37 cellular contexts compared by ENCODE assay signal in genomic region chr12:130911933-130912332, GRCh38. TPM values are rescaled to one million over a fixed set of nuclear protein-coding genes. Genes with fewer than 3 reads are reported as not detected.
DNase-seq lines count a peak whose midpoint lies in the region; ATAC-seq, FAIRE-seq and TF ChIP-seq lines count a peak whose summit lies in the region.
"Had no signal": no experiment of that assay in that cellular context is flagged by ENCODE, and none has a peak within 500 bp of the region (broad histone marks: within the 10 kb centered on the region; RNA-seq: fewer than 3 reads in every experiment).

No MANE protein-coding gene starts in this region.

- H3K9ac ChIP-seq in K562 (ENCODE audit: insufficient read depth in 1 of 2, low read depth in 2 of 2, low read length in 2 of 2) (no peak overlapping the region), iPS-20b (ENCODE audit: low read depth, low read length) (no peak overlapping the region)
- H3K9ac ChIP-seq: BLaER1; BLaER1 treated with 17β-estradiol and CSF1 and Interleukin-3, amounts not matched to agents 10 nM and 100 nM had no signal

- H3K9me3 ChIP-seq in HEK293 (ENCODE audit: control insufficient read depth, insufficient read depth, low read depth, low read length), result no peaks in the 10 kb centered on the region
- no peaks in the 10 kb centered on the region; the same call in 1 of the 2 replicates for H3K9me3 ChIP-seq in K562 (replicated peaks; ENCODE audit: control insufficient read depth, insufficient read depth, low read depth, low read length)
- peaks cover 17% of the 10 kb centered on the region for H3K9me3 ChIP-seq in iPS-20b (ENCODE audit: insufficient read depth, low read depth, low read length)
- no peaks in the 10 kb centered on the region for H3K9me3 ChIP-seq in pancreas
- peaks cover 0 to 14% of the 10 kb centered on the region in 2 donors for H3K9me3 ChIP-seq in right atrium auricular region
- H3K9me3 ChIP-seq: BE2C had no signal

- H3K79me2 ChIP-seq in K562 (ENCODE audit: control insufficient read depth, insufficient read depth, low read length), result no peaks in the 10 kb centered on the region

- H3K4me3 ChIP-seq in HEK293 (ENCODE audit: low read depth, low read length), result no peak overlapping the region
- H3K4me3 ChIP-seq in K562, result no peak overlapping the region
- H3K4me3 ChIP-seq in iPS-20b (ENCODE audit: low read length), result peak overlapping the region; percentile 34; the same call in 1 of the 2 replicates
- no peak overlapping the region for H3K4me3 ChIP-seq in pancreas
- H3K4me3 ChIP-seq in right atrium auricular region, result no peak overlapping the region
- H3K4me3 ChIP-seq: A549; BLaER1; BLaER1 treated with 17β-estradiol and CSF1 and Interleukin-3, amounts not matched to agents 10 nM and 100 nM had no signal

- CTCF ChIA-PET in HEK293 (lab: Yijun Ruan, JAX) (interaction anchor here (0.7 kb wide), 1 partner anchor 73 kb away, joined by 3 read pairs; the partner anchor contains the start of gene STX2), K562 (lab: Yijun Ruan, JAX; ENCODE audit: low intra/inter-chr PET ratio) (no interaction called here)

- no peak for TF ChIP-seq EP300 in K562 (IDR thresholded peaks at IDR 0.05; ENCODE audit: low read length)

- H3K9me3 Mint-ChIP-seq in stimulated activated effector memory CD8-positive, alpha-beta T cell treated with anti-CD3 and anti-CD28 coated beads, Interleukin-12 subunit alpha, Interleukin-12 subunit beta, amount 100 ng/mL, for 72 hours, result peaks cover 15% of the 10 kb centered on the region

- H3K4me2 ChIP-seq in K562 (ENCODE audit: insufficient read depth, low read length), result no peak overlapping the region
- H3K4me2 ChIP-seq: A549; BLaER1; BLaER1 treated with 17β-estradiol and CSF1 and Interleukin-3, amounts not matched to agents 10 nM and 100 nM had no signal

- TF ChIP-seq POLR2A in K562 (conservative IDR thresholded peaks at IDR 0.05), result no peak

- FAIRE-seq in K562 (lab: Jason Lieb, UNC) (no peak), pancreas (lab: Jason Lieb, UNC) (peak; percentile 5)
- FAIRE-seq: A549, D721Med had no signal

- POLR2A ChIA-PET in HEK293 (lab: Yijun Ruan, JAX), result no interaction called here
- POLR2A ChIA-PET in K562 (lab: Yijun Ruan, JAX), result no interaction called here

- H4K20me1 ChIP-seq in K562 (replicated peaks; ENCODE audit: control insufficient read depth, insufficient read depth, low read length), result no peaks in the 10 kb centered on the region
- H4K20me1 ChIP-seq: BLaER1; BLaER1 treated with 17β-estradiol and CSF1 and Interleukin-3, amounts not matched to agents 10 nM and 100 nM had no signal

- no peaks in the 10 kb centered on the region for H3K36me3 ChIP-seq in HEK293 (ENCODE audit: control insufficient read depth in 2 of 2, insufficient read depth in 1 of 2, low read length in 2 of 2)
- H3K36me3 ChIP-seq in K562 (ENCODE audit: control insufficient read depth, insufficient read depth, low read length), result no peaks in the 10 kb centered on the region
- no peaks in the 10 kb centered on the region for H3K36me3 ChIP-seq in iPS-20b (ENCODE audit: insufficient read depth, low read depth, low read length)
- H3K36me3 ChIP-seq in pancreas, result no peaks in the 10 kb centered on the region
- no peaks in the 10 kb centered on the region for H3K36me3 ChIP-seq in right atrium auricular region
- H3K36me3 ChIP-seq: BE2C; BLaER1; BLaER1 treated with 17β-estradiol and CSF1 and Interleukin-3, amounts not matched to agents 10 nM and 100 nM had no signal

- in situ Hi-C loops in K562 (cut with MboI), result loop anchor here (10.0 kb wide), 1 partner anchor 213 kb away; no protein-coding TSS in a partner anchor

- ATAC-seq in K562 (no peak), pancreas (no peak), GM21423 (IDR thresholded peaks at IDR 0.05; ENCODE audit: unreplicated experiment) (no peak)
- no peak for ATAC-seq in stimulated activated effector memory CD8-positive, alpha-beta T cell treated with anti-CD3 and anti-CD28 coated beads, Interleukin-12 subunit alpha, Interleukin-12 subunit beta, amount 100 ng/mL, for 72 hours
- ATAC-seq: A549; CD8-positive, alpha-beta T cell had no signal

- H3K4me1 Mint-ChIP-seq in stimulated activated effector memory CD8-positive, alpha-beta T cell treated with anti-CD3 and anti-CD28 coated beads, Interleukin-12 subunit alpha, Interleukin-12 subunit beta, amount 100 ng/mL, for 72 hours, result no peaks in the 10 kb centered on the region
- H3K4me1 Mint-ChIP-seq: CD8-positive, alpha-beta memory T cell had no signal

- no peak for TF ChIP-seq RAD21 in K562 (CRISPR knock-in tag; conservative IDR thresholded peaks at IDR 0.05 in 1 of 2, IDR thresholded peaks at IDR 0.05 in 1 of 2)

- H3K27ac ChIP-seq in HEK293 (ENCODE audit: extremely low read depth, low read depth, low read length) (no peak overlapping the region), K562 (ENCODE audit: extremely low read depth, low read depth, low read length) (no peak overlapping the region), iPS-20b (ENCODE audit: low read length) (no peak overlapping the region), pancreas (no peak overlapping the region), right atrium auricular region (no peak overlapping the region)
- H3K27ac ChIP-seq: 22Rv1; A549; BLaER1; BLaER1 treated with 17β-estradiol and CSF1 and Interleukin-3, amounts not matched to agents 10 nM and 100 nM; C4-2B had no signal

- no peak for DNase-seq in K562 (ENCODE audit: extremely low read depth in 1 of 4, low spot score in 3 of 4)
- no peak for DNase-seq in pancreas
- DNase-seq in NCI-H748 (lab: John Stamatoyannopoulos, UW; ENCODE audit: unreplicated experiment), result no peak
- DNase-seq in stimulated activated effector memory CD8-positive, alpha-beta T cell treated with anti-CD3 and anti-CD28 coated beads, Interleukin-12 subunit alpha, Interleukin-12 subunit beta, amount 100 ng/mL, for 72 hours (ENCODE audit: low spot score in 2 of 2), result no peak
- no peak for DNase-seq in right atrium auricular region (ENCODE audit: low spot score)
- DNase-seq: 8988T; ACHN; AML-193; BE2C; C1 segment of cervical spinal cord; Caco-2; Calu3; CD4-positive, alpha-beta memory T cell; CD4-positive, alpha-beta T cell; CD4-positive, CD25-positive, alpha-beta regulatory T cell; CD8-positive, alpha-beta memory T cell; CD8-positive, alpha-beta T cell; COR-L47; DMS 273 treated with DMSO at 0.1 percent for 48 hours; DMS153; DMS53; DMS79; DMS79 treated with DMSO at 0.1 percent for 48 hours; DND-41; EL had no signal

- no peak for TF ChIP-seq CTCF in HEK293 (tag by site-specific recombination; IDR thresholded peaks at IDR 0.05)
- TF ChIP-seq CTCF in K562 (IDR thresholded peaks at IDR 0.05 in 2 of 3, conservative IDR thresholded peaks at IDR 0.05 in 1 of 3; ENCODE audit: insufficient read depth in 2 of 3, low read depth in 1 of 3, low read length in 3 of 3), result no peak
- TF ChIP-seq CTCF in pancreas (IDR thresholded peaks at IDR 0.05), result no peak
- no peak for TF ChIP-seq CTCF in right atrium auricular region (IDR thresholded peaks at IDR 0.05)

- no peaks in the 10 kb centered on the region for H3K4me1 ChIP-seq in HEK293 (ENCODE audit: control insufficient read depth, insufficient read depth, low read length)
- 0 out of 5 replicates have a peak, but pooled peaks cover 0 to 2% of the 10 kb centered on the region in 2 experiments for H3K4me1 ChIP-seq in K562 (replicated peaks in 1 of 2; ENCODE audit: control insufficient read depth in 2 of 2, insufficient read depth in 2 of 2, low read length in 2 of 2)
- H3K4me1 ChIP-seq in iPS-20b (ENCODE audit: insufficient read depth, low read length), result no peaks in the 10 kb centered on the region
- H3K4me1 ChIP-seq in pancreas, result peaks cover 0 to 3% (median 0%) of the 10 kb centered on the region in 3 donors
- no peaks in the 10 kb centered on the region for H3K4me1 ChIP-seq in right atrium auricular region
- H3K4me1 ChIP-seq: BE2C, Caco-2 had no signal

- H3K27ac Mint-ChIP-seq in stimulated activated effector memory CD8-positive, alpha-beta T cell treated with anti-CD3 and anti-CD28 coated beads, Interleukin-12 subunit alpha, Interleukin-12 subunit beta, amount 100 ng/mL, for 72 hours, result no peak overlapping the region
- H3K27ac Mint-ChIP-seq: B cell; CD14-positive monocyte; CD4-positive, alpha-beta memory T cell; CD4-positive, alpha-beta T cell; CD4-positive, CD25-positive, alpha-beta regulatory T cell; CD8-positive, alpha-beta T cell had no signal

- no TSS peak for BruUV-seq in K562 (replicated peaks; lab: Mats Ljungman, UMichigan)

- no peaks in the 10 kb centered on the region for H3K9me1 ChIP-seq in K562 (ENCODE audit: control insufficient read depth, insufficient read depth, low read length)

- H3K36me3 Mint-ChIP-seq in stimulated activated effector memory CD8-positive, alpha-beta T cell treated with anti-CD3 and anti-CD28 coated beads, Interleukin-12 subunit alpha, Interleukin-12 subunit beta, amount 100 ng/mL, for 72 hours, result no peaks in the 10 kb centered on the region
- H3K36me3 Mint-ChIP-seq: CD14-positive monocyte; CD4-positive, alpha-beta memory T cell; CD8-positive, alpha-beta T cell had no signal

- no peak overlapping the region for H3K4me3 Mint-ChIP-seq in stimulated activated effector memory CD8-positive, alpha-beta T cell treated with anti-CD3 and anti-CD28 coated beads, Interleukin-12 subunit alpha, Interleukin-12 subunit beta, amount 100 ng/mL, for 72 hours
- H3K4me3 Mint-ChIP-seq: B cell; CD14-positive monocyte; CD4-positive, alpha-beta memory T cell; CD4-positive, alpha-beta T cell; CD4-positive, CD25-positive, alpha-beta regulatory T cell; CD8-positive, alpha-beta memory T cell; CD8-positive, alpha-beta T cell had no signal

- intact Hi-C loops in K562 (cut with micrococcal nuclease), result loop anchor here (10.0 kb wide), 2 partner anchors 147 to 913 kb away; partner anchors contain the start of gene MMP17
- intact Hi-C loops in pancreas (cut with DNase I), result no loop called here

- H3K27me3 ChIP-seq in K562 (ENCODE audit: control insufficient read depth in 2 of 2, insufficient read depth in 2 of 2, low read length in 2 of 2) (peaks cover 4 to 16% of the 10 kb centered on the region in 2 experiments; a peak in 4 of 5 replicates), iPS-20b (ENCODE audit: insufficient read depth, low read length) (peaks cover 7% of the 10 kb centered on the region; the same call in 1 of the 2 replicates), pancreas (peaks cover 0 to 11% (median 0%) of the 10 kb centered on the region in 4 donors), right atrium auricular region (no peaks in the 10 kb centered on the region)
- H3K27me3 ChIP-seq: BLaER1 had no signal

- no peak overlapping the region for H2AFZ ChIP-seq in K562 (ENCODE audit: low read depth, low read length)

RNA-seq across cellular contexts. Expression of gene RAN, which starts 40.1 kb away (rescaled TPM):
- 426 and 544 TPM in 2 replicates for total RNA-seq in K562 (2011; cell fraction: chromatin; rRNA removed; ENCODE audit: low replicate concordance)
- 304 and 396 TPM in 2 replicates for total RNA-seq in K562 (2011; cell fraction: nucleolus; rRNA removed)
- total RNA-seq in K562 (2011; cell fraction: nucleoplasm; rRNA removed), result 538 and 566 TPM in 2 replicates
- 1,828 and 1,851 TPM in 2 replicates for total RNA-seq in K562 (2014; rRNA removed)
- 1,816 and 1,953 TPM in 2 replicates for total RNA-seq in K562 (2014; rRNA removed; fragmentation: Illumina TruSeq; extraction: Trizol)
- total RNA-seq in K562 (2015; rRNA removed; fragmentation: Illumina TruSeq; extraction: Trizol), result 1,595 and 1,687 TPM in 2 replicates
- 1,900 and 2,011 TPM in 2 replicates for total RNA-seq in K562 (2021)
- polyA plus RNA-seq in K562 (2011; rRNA removed), result 2,715 and 3,820 TPM in 2 replicates
- polyA plus RNA-seq in K562 (2011; cell fraction: cytosol; rRNA removed), result 1,510 and 2,406 TPM in 2 replicates
- 920 and 1,503 TPM in 2 replicates for polyA plus RNA-seq in K562 (2011; cell fraction: nucleus; rRNA removed)
- 1,349 and 2,558 TPM in 2 replicates for polyA plus RNA-seq in K562 (2012)
- polyA plus RNA-seq in K562 (2014; fragmentation: Illumina TruSeq; extraction: Trizol), result 2,154 and 2,300 TPM in 2 replicates
- polyA plus RNA-seq in K562 (2014; fragmentation: Nextera tagmentation; extraction: Ambion mirVana), result 1,000 to 10,000 TPM; 3,304 to 3,469 TPM
- 2,326 and 2,761 TPM in 2 replicates for polyA plus RNA-seq in K562 (2014; rRNA removed)
- polyA minus RNA-seq in K562 (2011; rRNA and poly(A)+ RNA removed), result 3,000 and 3,145 TPM in 2 replicates
- polyA minus RNA-seq in K562 (2011; cell fraction: cytosol; rRNA and poly(A)+ RNA removed), result 636 and 826 TPM in 2 replicates
- polyA minus RNA-seq in K562 (2011; cell fraction: nucleus; rRNA and poly(A)+ RNA removed), result 110 and 239 TPM in 2 replicates
- total RNA-seq in pancreas, result 100 to 1,000 TPM in 5 of 6 donors, 10 to 100 TPM in 1; 80.5 to 201 (median 166) TPM
- 100 to 1,000 TPM in 1 of 2 donors, 10 to 100 TPM in 1; 60.0 to 152 TPM for polyA plus RNA-seq in pancreas
- total RNA-seq in right atrium auricular region, result 100 to 1,000 TPM; 122 to 156 TPM

RNA-seq across cellular contexts. Expression of gene ADGRD1, which starts 41.8 kb away (rescaled TPM):
- 11.2 and 13.0 TPM in 2 replicates for total RNA-seq in K562 (2011; cell fraction: chromatin; rRNA removed; ENCODE audit: low replicate concordance)
- 8.5 and 12.1 TPM in 2 replicates for total RNA-seq in K562 (2011; cell fraction: nucleolus; rRNA removed)
- total RNA-seq in K562 (2011; cell fraction: nucleoplasm; rRNA removed), result 8.5 and 11.0 TPM in 2 replicates
- total RNA-seq in K562 (2014; rRNA removed) (3.3 and 4.4 TPM in 2 replicates), K562 (2014; rRNA removed; fragmentation: Illumina TruSeq; extraction: Trizol) (4.4 and 4.7 TPM in 2 replicates), K562 (2015; rRNA removed; fragmentation: Illumina TruSeq; extraction: Trizol) (3.2 and 3.4 TPM in 2 replicates), K562 (2021) (11.7 and 12.8 TPM in 2 replicates), pancreas (1 to 10 TPM; 4.4 to 7.3 (median 6.1) TPM), right atrium auricular region (100 to 1,000 TPM; 120 to 168 TPM)
- polyA plus RNA-seq in K562 (2011; rRNA removed) (2.3 and 13.2 TPM in 2 replicates), K562 (2014; fragmentation: Illumina TruSeq; extraction: Trizol) (3.8 TPM in 2 replicates), K562 (2014; fragmentation: Nextera tagmentation; extraction: Ambion mirVana) (1 to 10 TPM; 1.7 to 2.0 TPM), K562 (2014; rRNA removed) (2.9 and 4.6 TPM in 2 replicates), pancreas (1 to 10 TPM; 1.4 to 2.3 TPM)
- polyA plus RNA-seq in K562 (2011; cell fraction: cytosol; rRNA removed), result 2.6 and 6.7 TPM in 2 replicates
- 17.3 and 66.1 TPM in 2 replicates for polyA plus RNA-seq in K562 (2011; cell fraction: nucleus; rRNA removed)
- 6.1 and 17.1 TPM in 2 replicates for polyA plus RNA-seq in K562 (2012)
- polyA minus RNA-seq in K562 (2011; rRNA and poly(A)+ RNA removed), result 1.8 and 14.4 TPM in 2 replicates
- polyA minus RNA-seq in K562 (2011; cell fraction: cytosol; rRNA and poly(A)+ RNA removed), result 1.7 and 12.6 TPM in 2 replicates
- 7.0 and 20.3 TPM in 2 replicates for polyA minus RNA-seq in K562 (2011; cell fraction: nucleus; rRNA and poly(A)+ RNA removed)
- total RNA-seq: A673; Calu3; CD4-positive, alpha-beta memory T cell; CD4-positive, CD25-positive, alpha-beta regulatory T cell; CD8-positive, alpha-beta T cell had no signal
- polyA plus RNA-seq: CD4-positive, alpha-beta memory T cell; CD8-positive, alpha-beta memory T cell had no signal

Comparison
In these comparisons a context has a peak if more than half of its experiments do, and no peak if none do; other contexts are left out.
1. RNA of gene ADGRD1, which starts 41.8 kb away (total RNA-seq): 120 to 168 TPM in right atrium auricular region; 4.4 to 7.3 TPM in pancreas and 3.2 to 13.0 TPM in K562; every median in the first group is over 4 times any median in the second.
2. Of the 44 proteins assayed by ChIP-seq in both K562 and HEK293: peak only in K562: none; only in HEK293: SETDB1; in both: none; in neither: 43.